16 cellular contexts compared by ENCODE assay signal in genomic region chr2:160245614-160246156, GRCh38. TPM values are rescaled to one million over a fixed set of nuclear protein-coding genes. Genes with fewer than 3 reads are reported as not detected.
A peak's percentile ranks its signal among the peaks of the same experiment; 100 is the strongest.
DNase-seq lines count a peak whose midpoint lies in the region; ATAC-seq and TF ChIP-seq lines count a peak whose summit lies in the region.
"Had no signal": no experiment of that assay in that cellular context is flagged by ENCODE, and none has a peak within 500 bp of the region (broad histone marks: within the 10 kb centered on the region; RNA-seq: fewer than 3 reads in every experiment).

No MANE protein-coding gene starts in this region.

- peaks cover 6% of the 10 kb centered on the region; the same call in 2 of the 3 replicates for H3K4me1 Mint-ChIP-seq in GM23338
- H3K4me1 Mint-ChIP-seq in chondrocyte (ENCODE audit: low read depth): peaks cover 64% of the 10 kb centered on the region
- H3K4me1 Mint-ChIP-seq: CD4-positive, CD25-positive, alpha-beta regulatory T cell had no signal

- H3K27me3 ChIP-seq in GM23338 (ENCODE audit: insufficient read depth): no peaks in the 10 kb centered on the region
- H3K27me3 ChIP-seq in mesenchymal stem cell (ENCODE audit: control insufficient read depth in 1 of 2, insufficient read depth in 1 of 2, low read length in 2 of 2): no peaks in the 10 kb centered on the region

- H3K27ac Mint-ChIP-seq in GM23338 (no peak overlapping the region; the same call in 1 of the 2 replicates), chondrocyte (ENCODE audit: unreplicated experiment) (peak overlapping the region; percentile 77)
- H3K27ac Mint-ChIP-seq: CD4-positive, CD25-positive, alpha-beta regulatory T cell had no signal

- no peak overlapping the region for H2BK120ac ChIP-seq in mesenchymal stem cell (ENCODE audit: low read depth, low read length)

- peak overlapping the region; percentile 30 for H2BK15ac ChIP-seq in mesenchymal stem cell (ENCODE audit: low read depth, poor library complexity, severe bottlenecking)

- no peaks in the 10 kb centered on the region for H3F3A ChIP-seq in GM23338 (replicated peaks; ENCODE audit: low read depth)

- H3K79me1 ChIP-seq in mesenchymal stem cell (replicated peaks; ENCODE audit: low read length, poor library complexity, severe bottlenecking): peaks cover 6% of the 10 kb centered on the region

- 0 out of 2 replicates have a peak, but pooled peaks cover under 1% of the 10 kb centered on the region for H3K9me2 ChIP-seq in GM23338 (ENCODE audit: insufficient read depth)

- in situ Hi-C loops in G401 (cut with HindIII; ENCODE audit: low sequenced_read_pairs): no loop called here

- H3K4me2 ChIP-seq in GM23338 (no peak overlapping the region), mesenchymal stem cell (ENCODE audit: low read length, poor library complexity, severe bottlenecking) (no peak overlapping the region)

- DNase-seq in GM23338 (ENCODE audit: low spot score) (no peak), chondrocyte (ENCODE audit: low spot score) (no peak), mesenchymal stem cell (no peak), renal cortical epithelial cell (ENCODE audit: low read depth) (peak; percentile 98), midbrain (lab: John Stamatoyannopoulos, UW) (no peak), AG08396 (ENCODE audit: low spot score) (no peak), RKO (ENCODE audit: low spot score) (no peak), G401 (ENCODE audit: low spot score) (no peak)
- DNase-seq: CD4-positive, CD25-positive, alpha-beta regulatory T cell; DND-41; GF-D8; GM23248; KG1; NCI-H1092; NCI-H1694; NCI-H69 had no signal

- H4K91ac ChIP-seq in mesenchymal stem cell (ENCODE audit: low read length): no peak overlapping the region

- ATAC-seq in GM23338: no peak

- H3K27ac ChIP-seq in GM23338 (ENCODE audit: low read depth) (no peak overlapping the region), mesenchymal stem cell (ENCODE audit: low read length, poor library complexity, severe bottlenecking) (peak overlapping the region; percentile 93)
- H3K27ac ChIP-seq: GM23248 had no signal

- no peak overlapping the region for H3K14ac ChIP-seq in mesenchymal stem cell (ENCODE audit: low read length in 2 of 2)

- no peaks in the 10 kb centered on the region for H3K4me1 ChIP-seq in GM23338 (ENCODE audit: insufficient read depth)
- H3K4me1 ChIP-seq in mesenchymal stem cell (ENCODE audit: control insufficient read depth, insufficient read depth, low read depth, low read length): peaks cover 7% of the 10 kb centered on the region

- H4K20me1 ChIP-seq in GM23338 (replicated peaks; ENCODE audit: insufficient read depth): no peaks in the 10 kb centered on the region

- H2BK5ac ChIP-seq in mesenchymal stem cell (ENCODE audit: low read depth, low read length, poor library complexity, severe bottlenecking): peak overlapping the region; percentile 33

- H3K36me3 ChIP-seq in GM23338 (ENCODE audit: insufficient read depth) (no peaks in the 10 kb centered on the region), mesenchymal stem cell (ENCODE audit: control insufficient read depth in 1 of 2, insufficient read depth in 2 of 2, low read depth in 1 of 2, low read length in 2 of 2) (no peaks in the 10 kb centered on the region)

- no peak overlapping the region for H3K9ac ChIP-seq in mesenchymal stem cell (ENCODE audit: low read length)
- H3K9ac ChIP-seq: GM23248 had no signal

- no peak overlapping the region for H3K4me3 Mint-ChIP-seq in GM23338
- no peak overlapping the region for H3K4me3 Mint-ChIP-seq in chondrocyte (ENCODE audit: unreplicated experiment)
- H3K4me3 Mint-ChIP-seq: CD4-positive, CD25-positive, alpha-beta regulatory T cell had no signal

- H3K27me3 Mint-ChIP-seq in GM23338 (ENCODE audit: insufficient read depth, low read depth, poor library complexity) (peaks cover 3% of the 10 kb centered on the region), chondrocyte (ENCODE audit: low read depth) (no peaks in the 10 kb centered on the region)
- H3K27me3 Mint-ChIP-seq: CD4-positive, CD25-positive, alpha-beta regulatory T cell had no signal

- H2AK5ac ChIP-seq in mesenchymal stem cell (ENCODE audit: low read length, severe bottlenecking): no peak overlapping the region

- peak overlapping the region; percentile 43; the same call in 1 of the 2 replicates for H2AFZ ChIP-seq in GM23338
- no peak overlapping the region for H2AFZ ChIP-seq in mesenchymal stem cell (ENCODE audit: low read depth, low read length)
- H2AFZ ChIP-seq: GM23248 had no signal

- H4K8ac ChIP-seq in mesenchymal stem cell (ENCODE audit: low read length): no peak overlapping the region

- H3K4me3 ChIP-seq in GM23338 (no peak overlapping the region), mesenchymal stem cell (ENCODE audit: insufficient read depth in 1 of 2, low read depth in 1 of 2, low read length in 2 of 2) (no peak overlapping the region)
- H3K4me3 ChIP-seq: GM23248 had no signal

- TF ChIP-seq CTCF in GM23338 (conservative IDR thresholded peaks at IDR 0.05; ENCODE audit: low read depth in 2 of 2) (no peak), chondrocyte (IDR thresholded peaks at IDR 0.05) (no peak)

- 96% methylated on average over 5 of the region's 5 CpGs for whole genome bisulfite sequencing in mesenchymal stem cell

- H2BK12ac ChIP-seq in mesenchymal stem cell (ENCODE audit: low read length in 2 of 2): peak overlapping the region in 1 of 2 experiments; percentile 39

- H3K18ac ChIP-seq in mesenchymal stem cell (ENCODE audit: low read depth in 1 of 2, low read length in 2 of 2): no peak overlapping the region

- H3K36me3 Mint-ChIP-seq in GM23338 (ENCODE audit: low read depth): no peaks in the 10 kb centered on the region
- peaks cover 3% of the 10 kb centered on the region for H3K36me3 Mint-ChIP-seq in chondrocyte (ENCODE audit: low read depth)
- H3K36me3 Mint-ChIP-seq: CD4-positive, CD25-positive, alpha-beta regulatory T cell had no signal

- no peaks in the 10 kb centered on the region for H3K79me2 ChIP-seq in GM23338 (replicated peaks; ENCODE audit: insufficient read depth)

- H3K9me3 Mint-ChIP-seq in GM23338 (no peaks in the 10 kb centered on the region), chondrocyte (ENCODE audit: low read depth) (peaks cover 3% of the 10 kb centered on the region)

- no peak overlapping the region for H3K23ac ChIP-seq in mesenchymal stem cell (ENCODE audit: low read length in 2 of 2)

- no peaks in the 10 kb centered on the region for H3K9me3 ChIP-seq in mesenchymal stem cell (ENCODE audit: control insufficient read depth, low read length)

- H3K4ac ChIP-seq in mesenchymal stem cell (ENCODE audit: low read depth in 1 of 2, low read length in 2 of 2): no peak overlapping the region

TF ChIP-seq in GM23338, 12 proteins besides CTCF, POLR2A, EP300 and RAD21 (continues in another document):
- TF ChIP-seq EZH2phosphoT487 (IDR thresholded peaks at IDR 0.05; ENCODE audit: unreplicated experiment) (no peak), POLR2AphosphoS5 (IDR thresholded peaks at IDR 0.05; ENCODE audit: low read depth) (no peak), EZH2 (IDR thresholded peaks at IDR 0.05; ENCODE audit: low read depth, unreplicated experiment) (no peak), NANOG (IDR thresholded peaks at IDR 0.05; ENCODE audit: borderline replicate concordance) (no peak), CREB1 (CRISPR knock-in tag; IDR thresholded peaks at IDR 0.05; ENCODE audit: low read depth) (no peak), REST (IDR thresholded peaks at IDR 0.05; ENCODE audit: unreplicated experiment) (no peak)

RNA-seq across cellular contexts. Expression of gene ITGB6, which starts 45.6 kb away (rescaled TPM):
- not detected in 2 replicates for total RNA-seq in GM23338 (2014; rRNA removed; shearing (Covaris generic))
- polyA plus RNA-seq in GM23338 (2016; fragmentation: Nextera tagmentation; extraction: Ambion mirVana): not detected in 2 replicates
- total RNA-seq in chondrocyte: 2.0 to 2.3 TPM (median 2.2 TPM) in 3 replicates
- 0.01 TPM for polyA plus RNA-seq in mesenchymal stem cell (2013, experiment 1 of 2)
- 0.01 TPM for polyA plus RNA-seq in mesenchymal stem cell (2013, experiment 2 of 2)
- 259 and 383 TPM in 2 replicates for total RNA-seq in renal cortical epithelial cell
- not detected in 2 replicates for total RNA-seq in G401 (2014; rRNA removed; shearing (Covaris generic))
- total RNA-seq: CD4-positive, CD25-positive, alpha-beta regulatory T cell; GM23248 had no signal
- polyA plus RNA-seq: CD4-positive, CD25-positive, alpha-beta regulatory T cell had no signal

Comparison
In these comparisons a context has a peak if more than half of its experiments do, and no peak if none do; other contexts are left out.
1. RNA of gene ITGB6, which starts 45.6 kb away (total RNA-seq): 259 to 383 TPM in renal cortical epithelial cell; 2.0 to 2.3 TPM in chondrocyte, not detected in GM23338 and not detected in G401; every median in the first group is over 10 times any median in the second.